Comparison of ENCODE assay signal across 1 cellular context in the genomic region with DNA sequence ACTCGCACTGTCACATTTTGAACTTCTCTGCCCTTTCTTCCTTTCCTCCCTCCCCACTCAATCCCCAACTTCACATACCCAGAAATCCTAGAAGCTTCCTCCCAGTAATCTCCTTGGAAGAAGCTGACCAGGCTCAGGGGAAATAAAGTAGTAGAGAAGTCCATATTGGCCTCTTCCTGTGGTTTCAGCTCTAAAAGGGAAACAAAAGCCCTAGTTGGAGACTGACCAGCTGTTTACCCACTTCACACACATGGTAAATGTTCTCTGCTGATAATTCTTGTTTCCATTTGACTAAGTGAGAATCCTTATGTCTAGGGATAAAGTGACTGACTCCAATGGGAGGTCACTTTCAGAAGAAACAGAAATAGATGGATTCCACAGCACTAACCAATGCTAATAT.
TF ChIP-seq lines count a peak whose summit lies in the region.

No MANE protein-coding gene starts in this region.

TF ChIP-seq in HepG2, 621 proteins besides CTCF, POLR2A, EP300 and RAD21 (continued from another document):
- TF ChIP-seq, protein P1, sequence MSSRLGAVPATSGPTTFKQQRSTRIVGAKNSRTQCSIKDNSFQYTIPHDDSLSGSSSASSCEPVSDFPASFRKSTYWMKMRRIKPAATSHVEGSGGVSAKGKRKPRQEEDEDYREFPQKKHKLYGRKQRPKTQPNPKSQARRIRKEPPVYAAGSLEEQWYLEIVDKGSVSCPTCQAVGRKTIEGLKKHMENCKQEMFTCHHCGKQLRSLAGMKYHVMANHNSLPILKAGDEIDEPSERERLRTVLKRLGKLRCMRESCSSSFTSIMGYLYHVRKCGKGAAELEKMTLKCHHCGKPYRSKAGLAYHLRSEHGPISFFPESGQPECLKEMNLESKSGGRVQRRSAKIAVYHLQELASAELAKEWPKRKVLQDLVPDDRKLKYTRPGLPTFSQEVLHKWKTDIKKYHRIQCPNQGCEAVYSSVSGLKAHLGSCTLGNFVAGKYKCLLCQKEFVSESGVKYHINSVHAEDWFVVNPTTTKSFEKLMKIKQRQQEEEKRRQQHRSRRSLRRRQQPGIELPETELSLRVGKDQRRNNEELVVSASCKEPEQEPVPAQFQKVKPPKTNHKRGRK (CRISPR knock-in tag; IDR thresholded peaks at IDR 0.05), result no peak
- TF ChIP-seq ETV6 (CRISPR knock-in tag; conservative IDR thresholded peaks at IDR 0.05), result no peak
- TF ChIP-seq, protein P2, sequence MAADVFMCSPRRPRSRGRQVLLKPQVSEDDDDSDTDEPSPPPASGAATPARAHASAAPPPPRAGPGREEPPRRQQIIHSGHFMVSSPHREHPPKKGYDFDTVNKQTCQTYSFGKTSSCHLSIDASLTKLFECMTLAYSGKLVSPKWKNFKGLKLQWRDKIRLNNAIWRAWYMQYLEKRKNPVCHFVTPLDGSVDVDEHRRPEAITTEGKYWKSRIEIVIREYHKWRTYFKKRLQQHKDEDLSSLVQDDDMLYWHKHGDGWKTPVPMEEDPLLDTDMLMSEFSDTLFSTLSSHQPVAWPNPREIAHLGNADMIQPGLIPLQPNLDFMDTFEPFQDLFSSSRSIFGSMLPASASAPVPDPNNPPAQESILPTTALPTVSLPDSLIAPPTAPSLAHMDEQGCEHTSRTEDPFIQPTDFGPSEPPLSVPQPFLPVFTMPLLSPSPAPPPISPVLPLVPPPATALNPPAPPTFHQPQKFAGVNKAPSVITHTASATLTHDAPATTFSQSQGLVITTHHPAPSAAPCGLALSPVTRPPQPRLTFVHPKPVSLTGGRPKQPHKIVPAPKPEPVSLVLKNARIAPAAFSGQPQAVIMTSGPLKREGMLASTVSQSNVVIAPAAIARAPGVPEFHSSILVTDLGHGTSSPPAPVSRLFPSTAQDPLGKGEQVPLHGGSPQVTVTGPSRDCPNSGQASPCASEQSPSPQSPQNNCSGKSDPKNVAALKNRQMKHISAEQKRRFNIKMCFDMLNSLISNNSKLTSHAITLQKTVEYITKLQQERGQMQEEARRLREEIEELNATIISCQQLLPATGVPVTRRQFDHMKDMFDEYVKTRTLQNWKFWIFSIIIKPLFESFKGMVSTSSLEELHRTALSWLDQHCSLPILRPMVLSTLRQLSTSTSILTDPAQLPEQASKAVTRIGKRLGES (CRISPR knock-in tag; IDR thresholded peaks at IDR 0.05; ENCODE audit: borderline replicate concordance), result no peak
- TF ChIP-seq, protein P3, sequence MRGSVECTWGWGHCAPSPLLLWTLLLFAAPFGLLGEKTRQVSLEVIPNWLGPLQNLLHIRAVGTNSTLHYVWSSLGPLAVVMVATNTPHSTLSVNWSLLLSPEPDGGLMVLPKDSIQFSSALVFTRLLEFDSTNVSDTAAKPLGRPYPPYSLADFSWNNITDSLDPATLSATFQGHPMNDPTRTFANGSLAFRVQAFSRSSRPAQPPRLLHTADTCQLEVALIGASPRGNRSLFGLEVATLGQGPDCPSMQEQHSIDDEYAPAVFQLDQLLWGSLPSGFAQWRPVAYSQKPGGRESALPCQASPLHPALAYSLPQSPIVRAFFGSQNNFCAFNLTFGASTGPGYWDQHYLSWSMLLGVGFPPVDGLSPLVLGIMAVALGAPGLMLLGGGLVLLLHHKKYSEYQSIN (CRISPR knock-in tag; IDR thresholded peaks at IDR 0.05; ENCODE audit: borderline replicate concordance), result no peak
